ENCODE assay signal across 23 cellular contexts in genomic region chr12:15984963-15985362, GRCh38.
"Had no signal": no experiment of that assay in that cellular context is flagged by ENCODE, and none has a peak within 500 bp of the region (broad histone marks: within the 10 kb centered on the region; RNA-seq: fewer than 3 reads in every experiment).

No MANE protein-coding gene starts in this region.

- H3K27me3 ChIP-seq: ascending aorta, body of pancreas, MG63, SJSA1 had no signal

- H3K9me3 Mint-ChIP-seq: activated CD4-positive, alpha-beta memory T cell treated with anti-CD3 and anti-CD28 coated beads, Interleukin-2, amount 10 ng/mL, durations not matched to agents 7 days and 5 days; activated CD4-positive, alpha-beta T cell treated with anti-CD3 and anti-CD28 coated beads, Interleukin-2, amount 10 ng/mL, durations not matched to agents 7 days and 5 days; activated naive CD4-positive, alpha-beta T cell treated with anti-CD3 and anti-CD28 coated beads, Interleukin-2, amount 50 U/mL, for 24 hours had no signal

- DNase-seq: activated CD4-positive, alpha-beta memory T cell treated with anti-CD3 and anti-CD28 coated beads, Interleukin-2, amount 10 ng/mL, durations not matched to agents 7 days and 5 days; activated CD4-positive, alpha-beta T cell treated with anti-CD3 and anti-CD28 coated beads, Interleukin-2, amount 10 ng/mL, durations not matched to agents 7 days and 5 days; activated CD4-positive, CD25-positive, alpha-beta regulatory T cell; activated effector memory CD4-positive, alpha-beta T cell treated with Interleukin-2 at 50 U/mL for 16 hours; activated naive CD4-positive, alpha-beta T cell; body of pancreas; central memory CD4-positive, alpha-beta T cell; MG63; NCI-H1105 treated with DMSO at 0.1 percent for 48 hours; NCI-H1436 treated with DMSO at 0.1 percent for 48 hours; NCI-H187; NCI-H2081; NCI-H446; NCI-H524; PC-3; SHP77; T-helper 17 cell; T-helper 9 cell had no signal

- H3K4me3 ChIP-seq: ascending aorta, body of pancreas, MG63, SJSA1 had no signal

- H3K27ac ChIP-seq: ascending aorta, KMS-11, SJSA1 had no signal

- H3K4me1 Mint-ChIP-seq: activated naive CD4-positive, alpha-beta T cell treated with anti-CD3 and anti-CD28 coated beads, Interleukin-2, amount 50 U/mL, for 24 hours had no signal

- H3K4me2 ChIP-seq: KMS-11 had no signal

- H3K27ac Mint-ChIP-seq: activated CD4-positive, alpha-beta memory T cell treated with anti-CD3 and anti-CD28 coated beads, Interleukin-2, amount 10 ng/mL, durations not matched to agents 7 days and 5 days; activated CD4-positive, alpha-beta T cell treated with anti-CD3 and anti-CD28 coated beads, Interleukin-2, amount 10 ng/mL, durations not matched to agents 7 days and 5 days; activated naive CD4-positive, alpha-beta T cell treated with anti-CD3 and anti-CD28 coated beads, Interleukin-2, amount 50 U/mL, for 24 hours; T-helper 17 cell had no signal

- H3K36me3 ChIP-seq: SJSA1 had no signal

- H3K9me3 ChIP-seq: ascending aorta, body of pancreas, SJSA1 had no signal

- ATAC-seq: PC-3, SK-N-SH treated with all-trans-retinoic acid at 6 μM for 48 hours, T-helper 17 cell had no signal

- H3K4me3 Mint-ChIP-seq: activated CD4-positive, alpha-beta memory T cell treated with anti-CD3 and anti-CD28 coated beads, Interleukin-2, amount 10 ng/mL, durations not matched to agents 7 days and 5 days; activated CD4-positive, alpha-beta T cell treated with anti-CD3 and anti-CD28 coated beads, Interleukin-2, amount 10 ng/mL, durations not matched to agents 7 days and 5 days; activated naive CD4-positive, alpha-beta T cell treated with anti-CD3 and anti-CD28 coated beads, Interleukin-2, amount 50 U/mL, for 24 hours; T-helper 17 cell had no signal

- H3K27me3 Mint-ChIP-seq: activated CD4-positive, alpha-beta memory T cell treated with anti-CD3 and anti-CD28 coated beads, Interleukin-2, amount 10 ng/mL, durations not matched to agents 7 days and 5 days; activated CD4-positive, alpha-beta T cell treated with anti-CD3 and anti-CD28 coated beads, Interleukin-2, amount 10 ng/mL, durations not matched to agents 7 days and 5 days; activated naive CD4-positive, alpha-beta T cell treated with anti-CD3 and anti-CD28 coated beads, Interleukin-2, amount 50 U/mL, for 24 hours; T-helper 17 cell had no signal
